3 cellular contexts compared by ENCODE assay signal in the genomic region with DNA sequence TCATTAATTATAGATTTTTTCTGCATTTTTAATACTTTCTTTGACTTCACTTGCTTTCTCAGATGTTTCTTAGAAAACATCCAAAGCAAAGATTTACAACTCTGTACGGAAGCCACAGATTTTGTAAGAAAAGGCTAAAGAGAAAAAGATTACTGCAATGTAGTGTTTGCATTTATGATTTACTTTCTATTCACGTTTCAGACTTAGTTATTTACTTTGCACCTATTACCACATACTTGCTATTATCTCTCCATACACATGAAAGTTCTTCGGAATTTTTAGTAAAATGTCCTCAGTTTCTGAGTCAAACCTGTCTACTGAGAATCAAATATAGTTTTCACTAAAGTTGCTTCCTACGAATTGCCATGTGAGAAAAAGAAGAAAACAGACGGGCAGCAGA.
A peak's percentile ranks its signal among the peaks of the same experiment; 100 is the strongest.
TF ChIP-seq lines count a peak whose summit lies in the region.

No MANE protein-coding gene starts in this region.

TF ChIP-seq in HepG2, 621 proteins besides CTCF, POLR2A, EP300 and RAD21 (continued from another document and continues in another):
- TF ChIP-seq CREM (IDR thresholded peaks at IDR 0.05) (peak; percentile 43; the same call in 1 of the 2 replicates), CREM (CRISPR knock-in tag; IDR thresholded peaks at IDR 0.05) (no peak), NFYC (CRISPR knock-in tag; IDR thresholded peaks at IDR 0.05) (no peak), THAP11 (CRISPR knock-in tag; IDR thresholded peaks at IDR 0.05) (peak; percentile 30; the same call in 1 of the 2 replicates), ZNF776 (CRISPR knock-in tag; IDR thresholded peaks at IDR 0.05) (no peak), SOX6 (IDR thresholded peaks at IDR 0.05) (no peak), SOX6 (CRISPR knock-in tag; IDR thresholded peaks at IDR 0.05) (peak; percentile 57; the same call in 1 of the 2 replicates), NFAT5 (CRISPR knock-in tag; IDR thresholded peaks at IDR 0.05) (no peak), ZNF10 (CRISPR knock-in tag; IDR thresholded peaks at IDR 0.05; ENCODE audit: borderline replicate concordance, low read depth) (no peak), HMG20A (CRISPR knock-in tag; IDR thresholded peaks at IDR 0.05; ENCODE audit: borderline replicate concordance) (peak; percentile 86), MED13 (CRISPR knock-in tag; IDR thresholded peaks at IDR 0.05) (no peak), KDM3A (CRISPR knock-in tag; IDR thresholded peaks at IDR 0.05; ENCODE audit: low read depth) (no peak), FOXA1 (IDR thresholded peaks at IDR 0.05) (peak; percentile 40; the same call in 1 of the 2 replicates), FOXA1 (CRISPR knock-in tag; IDR thresholded peaks at IDR 0.05) (peak; percentile 87)

TF ChIP-seq in GM23338, 12 proteins besides CTCF, POLR2A, EP300 and RAD21 (continued from another document and continues in another):
- TF ChIP-seq, protein P1, sequence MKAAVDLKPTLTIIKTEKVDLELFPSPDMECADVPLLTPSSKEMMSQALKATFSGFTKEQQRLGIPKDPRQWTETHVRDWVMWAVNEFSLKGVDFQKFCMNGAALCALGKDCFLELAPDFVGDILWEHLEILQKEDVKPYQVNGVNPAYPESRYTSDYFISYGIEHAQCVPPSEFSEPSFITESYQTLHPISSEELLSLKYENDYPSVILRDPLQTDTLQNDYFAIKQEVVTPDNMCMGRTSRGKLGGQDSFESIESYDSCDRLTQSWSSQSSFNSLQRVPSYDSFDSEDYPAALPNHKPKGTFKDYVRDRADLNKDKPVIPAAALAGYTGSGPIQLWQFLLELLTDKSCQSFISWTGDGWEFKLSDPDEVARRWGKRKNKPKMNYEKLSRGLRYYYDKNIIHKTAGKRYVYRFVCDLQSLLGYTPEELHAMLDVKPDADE (IDR thresholded peaks at IDR 0.05): no peak
- TF ChIP-seq NANOG (IDR thresholded peaks at IDR 0.05; ENCODE audit: borderline replicate concordance) (no peak), EZH2 (IDR thresholded peaks at IDR 0.05; ENCODE audit: low read depth, unreplicated experiment) (no peak), ZNF331 (CRISPR knock-in tag; IDR thresholded peaks at IDR 0.05; ENCODE audit: low read depth) (no peak), JUNB (IDR thresholded peaks at IDR 0.05; ENCODE audit: unreplicated experiment) (no peak), ZNF114 (CRISPR knock-in tag; IDR thresholded peaks at IDR 0.05) (no peak), CREB1 (CRISPR knock-in tag; IDR thresholded peaks at IDR 0.05; ENCODE audit: low read depth) (no peak), POLR2AphosphoS5 (IDR thresholded peaks at IDR 0.05; ENCODE audit: low read depth) (no peak)
- TF ChIP-seq, protein P2, sequence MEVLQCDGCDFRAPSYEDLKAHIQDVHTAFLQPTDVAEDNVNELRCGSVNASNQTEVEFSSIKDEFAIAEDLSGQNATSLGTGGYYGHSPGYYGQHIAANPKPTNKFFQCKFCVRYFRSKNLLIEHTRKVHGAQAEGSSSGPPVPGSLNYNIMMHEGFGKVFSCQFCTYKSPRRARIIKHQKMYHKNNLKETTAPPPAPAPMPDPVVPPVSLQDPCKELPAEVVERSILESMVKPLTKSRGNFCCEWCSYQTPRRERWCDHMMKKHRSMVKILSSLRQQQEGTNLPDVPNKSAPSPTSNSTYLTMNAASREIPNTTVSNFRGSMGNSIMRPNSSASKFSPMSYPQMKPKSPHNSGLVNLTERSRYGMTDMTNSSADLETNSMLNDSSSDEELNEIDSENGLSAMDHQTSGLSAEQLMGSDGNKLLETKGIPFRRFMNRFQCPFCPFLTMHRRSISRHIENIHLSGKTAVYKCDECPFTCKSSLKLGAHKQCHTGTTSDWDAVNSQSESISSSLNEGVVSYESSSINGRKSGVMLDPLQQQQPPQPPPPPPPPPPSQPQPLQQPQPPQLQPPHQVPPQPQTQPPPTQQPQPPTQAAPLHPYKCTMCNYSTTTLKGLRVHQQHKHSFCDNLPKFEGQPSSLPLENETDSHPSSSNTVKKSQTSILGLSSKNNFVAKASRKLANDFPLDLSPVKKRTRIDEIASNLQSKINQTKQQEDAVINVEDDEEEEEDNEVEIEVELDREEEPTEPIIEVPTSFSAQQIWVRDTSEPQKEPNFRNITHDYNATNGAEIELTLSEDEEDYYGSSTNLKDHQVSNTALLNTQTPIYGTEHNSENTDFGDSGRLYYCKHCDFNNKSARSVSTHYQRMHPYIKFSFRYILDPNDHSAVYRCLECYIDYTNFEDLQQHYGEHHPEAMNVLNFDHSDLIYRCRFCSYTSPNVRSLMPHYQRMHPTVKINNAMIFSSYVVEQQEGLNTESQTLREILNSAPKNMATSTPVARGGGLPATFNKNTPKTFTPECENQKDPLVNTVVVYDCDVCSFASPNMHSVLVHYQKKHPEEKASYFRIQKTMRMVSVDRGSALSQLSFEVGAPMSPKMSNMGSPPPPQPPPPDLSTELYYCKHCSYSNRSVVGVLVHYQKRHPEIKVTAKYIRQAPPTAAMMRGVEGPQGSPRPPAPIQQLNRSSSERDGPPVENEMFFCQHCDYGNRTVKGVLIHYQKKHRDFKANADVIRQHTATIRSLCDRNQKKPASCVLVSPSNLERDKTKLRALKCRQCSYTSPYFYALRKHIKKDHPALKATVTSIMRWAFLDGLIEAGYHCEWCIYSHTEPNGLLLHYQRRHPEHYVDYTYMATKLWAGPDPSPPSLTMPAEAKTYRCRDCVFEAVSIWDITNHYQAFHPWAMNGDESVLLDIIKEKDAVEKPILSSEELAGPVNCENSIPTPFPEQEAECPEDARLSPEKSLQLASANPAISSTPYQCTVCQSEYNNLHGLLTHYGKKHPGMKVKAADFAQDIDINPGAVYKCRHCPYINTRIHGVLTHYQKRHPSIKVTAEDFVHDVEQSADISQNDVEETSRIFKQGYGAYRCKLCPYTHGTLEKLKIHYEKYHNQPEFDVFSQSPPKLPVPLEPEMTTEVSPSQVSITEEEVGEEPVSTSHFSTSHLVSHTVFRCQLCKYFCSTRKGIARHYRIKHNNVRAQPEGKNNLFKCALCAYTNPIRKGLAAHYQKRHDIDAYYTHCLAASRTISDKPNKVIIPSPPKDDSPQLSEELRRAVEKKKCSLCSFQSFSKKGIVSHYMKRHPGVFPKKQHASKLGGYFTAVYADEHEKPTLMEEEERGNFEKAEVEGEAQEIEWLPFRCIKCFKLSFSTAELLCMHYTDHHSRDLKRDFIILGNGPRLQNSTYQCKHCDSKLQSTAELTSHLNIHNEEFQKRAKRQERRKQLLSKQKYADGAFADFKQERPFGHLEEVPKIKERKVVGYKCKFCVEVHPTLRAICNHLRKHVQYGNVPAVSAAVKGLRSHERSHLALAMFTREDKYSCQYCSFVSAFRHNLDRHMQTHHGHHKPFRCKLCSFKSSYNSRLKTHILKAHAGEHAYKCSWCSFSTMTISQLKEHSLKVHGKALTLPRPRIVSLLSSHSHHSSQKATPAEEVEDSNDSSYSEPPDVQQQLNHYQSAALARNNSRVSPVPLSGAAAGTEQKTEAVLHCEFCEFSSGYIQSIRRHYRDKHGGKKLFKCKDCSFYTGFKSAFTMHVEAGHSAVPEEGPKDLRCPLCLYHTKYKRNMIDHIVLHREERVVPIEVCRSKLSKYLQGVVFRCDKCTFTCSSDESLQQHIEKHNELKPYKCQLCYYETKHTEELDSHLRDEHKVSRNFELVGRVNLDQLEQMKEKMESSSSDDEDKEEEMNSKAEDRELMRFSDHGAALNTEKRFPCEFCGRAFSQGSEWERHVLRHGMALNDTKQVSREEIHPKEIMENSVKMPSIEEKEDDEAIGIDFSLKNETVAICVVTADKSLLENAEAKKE (CRISPR knock-in tag; IDR thresholded peaks at IDR 0.05): no peak

TF ChIP-seq in WTC11, 78 proteins besides CTCF, POLR2A, EP300 and RAD21 (continued from another document):
- TF ChIP-seq FOXJ3 (CRISPR knock-in tag; IDR thresholded peaks at IDR 0.05; ENCODE audit: borderline replicate concordance) (no peak), ZNF219 (CRISPR knock-in tag; IDR thresholded peaks at IDR 0.05; ENCODE audit: borderline replicate concordance) (no peak), NR2C2 (CRISPR knock-in tag; IDR thresholded peaks at IDR 0.05) (no peak)
- TF ChIP-seq, protein P3, sequence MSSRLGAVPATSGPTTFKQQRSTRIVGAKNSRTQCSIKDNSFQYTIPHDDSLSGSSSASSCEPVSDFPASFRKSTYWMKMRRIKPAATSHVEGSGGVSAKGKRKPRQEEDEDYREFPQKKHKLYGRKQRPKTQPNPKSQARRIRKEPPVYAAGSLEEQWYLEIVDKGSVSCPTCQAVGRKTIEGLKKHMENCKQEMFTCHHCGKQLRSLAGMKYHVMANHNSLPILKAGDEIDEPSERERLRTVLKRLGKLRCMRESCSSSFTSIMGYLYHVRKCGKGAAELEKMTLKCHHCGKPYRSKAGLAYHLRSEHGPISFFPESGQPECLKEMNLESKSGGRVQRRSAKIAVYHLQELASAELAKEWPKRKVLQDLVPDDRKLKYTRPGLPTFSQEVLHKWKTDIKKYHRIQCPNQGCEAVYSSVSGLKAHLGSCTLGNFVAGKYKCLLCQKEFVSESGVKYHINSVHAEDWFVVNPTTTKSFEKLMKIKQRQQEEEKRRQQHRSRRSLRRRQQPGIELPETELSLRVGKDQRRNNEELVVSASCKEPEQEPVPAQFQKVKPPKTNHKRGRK (CRISPR knock-in tag; IDR thresholded peaks at IDR 0.05; ENCODE audit: borderline replicate concordance): no peak
